Comparison of ENCODE assay signal across 5 cellular contexts in the genomic region with DNA sequence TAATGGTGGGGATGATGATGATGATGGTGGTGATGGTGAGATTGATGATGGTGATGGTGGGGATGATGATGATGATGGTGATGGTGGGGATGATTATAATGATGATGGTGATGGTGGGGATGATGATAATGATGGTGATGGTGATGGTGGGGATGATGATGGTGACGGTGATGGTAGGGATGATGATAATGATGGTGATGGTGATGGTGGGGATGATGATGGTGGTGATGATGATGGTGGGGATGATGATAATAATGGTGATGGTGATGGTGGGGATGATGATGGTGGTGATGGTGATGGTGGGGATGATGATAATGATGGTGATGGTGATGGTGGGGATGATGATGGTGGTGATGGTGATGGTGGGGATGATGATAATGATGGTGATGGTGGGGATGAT. TPM values are rescaled to one million over a fixed set of nuclear protein-coding genes. Genes with fewer than 3 reads are reported as not detected.
"Had no signal": no experiment of that assay in that cellular context is flagged by ENCODE, and none has a peak within 500 bp of the region (broad histone marks: within the 10 kb centered on the region; RNA-seq: fewer than 3 reads in every experiment).

No MANE protein-coding gene starts in this region.

RNA-seq across cellular contexts. Expression of a gene that starts 10.4 kb away (rescaled TPM):
- total RNA-seq: HT-29, HT1080, IMR-90, K562 had no signal
- polyA plus RNA-seq: IgD-negative memory B cell, K562 had no signal

RNA-seq across cellular contexts. Expression of a gene that starts 31.9 kb away (rescaled TPM):
- total RNA-seq: HT1080, IMR-90 had no signal
- polyA plus RNA-seq: IgD-negative memory B cell, IMR-90 had no signal

RNA-seq across cellular contexts. Expression of a gene that starts 53.8 kb away (rescaled TPM):
- total RNA-seq: K562 had no signal
- polyA plus RNA-seq: IgD-negative memory B cell, K562 had no signal
